30 cellular contexts compared by ENCODE assay signal in genomic region chr14:105929327-105930081, GRCh38.
DNase-seq lines count a peak whose midpoint lies in the region; ATAC-seq and TF ChIP-seq lines count a peak whose summit lies in the region.
"Had no signal": no experiment of that assay in that cellular context is flagged by ENCODE, and none has a peak within 500 bp of the region (broad histone marks: within the 10 kb centered on the region; RNA-seq: fewer than 3 reads in every experiment).

No MANE protein-coding gene starts in this region.

- H3K27me3 ChIP-seq in right atrium auricular region (no peaks in the 10 kb centered on the region), upper lobe of right lung (peaks cover 19% of the 10 kb centered on the region)
- H3K27me3 ChIP-seq: testis, uterus had no signal

- H3K9me3 Mint-ChIP-seq in activated T-cell treated with anti-CD3 and anti-CD28 coated beads, Interleukin-2, amount 50 U/mL, for 4 hours, result no peaks in the 10 kb centered on the region
- H3K9me3 Mint-ChIP-seq: CD8-positive, alpha-beta T cell; effector memory CD8-positive, alpha-beta T cell; natural killer cell; stimulated activated naive CD8-positive, alpha-beta T cell treated with anti-CD3 and anti-CD28 coated beads, Interleukin-15, Interleukin-2, amounts not matched to agents 100 ng/mL and 50 ng/mL, for 24 hours had no signal

- H3K4me3 Mint-ChIP-seq in activated T-cell treated with anti-CD3 and anti-CD28 coated beads, Interleukin-2, amount 50 U/mL, for 4 hours, result no peak overlapping the region
- H3K4me3 Mint-ChIP-seq: activated CD4-positive, alpha-beta T cell treated with anti-CD3 and anti-CD28 coated beads for 36 hours; activated CD8-positive, alpha-beta T cell treated with anti-CD3 and anti-CD28 coated beads, Interleukin-2, amount 10 ng/mL, durations not matched to agents 7 days and 5 days; CD8-positive, alpha-beta T cell; effector memory CD8-positive, alpha-beta T cell; natural killer cell; stimulated activated naive CD8-positive, alpha-beta T cell treated with anti-CD3 and anti-CD28 coated beads, Interleukin-15, Interleukin-2, amounts not matched to agents 100 ng/mL and 50 ng/mL, for 24 hours had no signal

- no peaks in the 10 kb centered on the region for H3K9me3 ChIP-seq in right atrium auricular region
- no peaks in the 10 kb centered on the region for H3K9me3 ChIP-seq in upper lobe of right lung
- H3K9me3 ChIP-seq: BE2C, testis, uterus had no signal

- DNase-seq in cardiac septum (ENCODE audit: low spot score), result peak; percentile 51
- DNase-seq in right atrium auricular region (ENCODE audit: low spot score), result no peak
- DNase-seq in UCSD-AML1 (lab: John Stamatoyannopoulos, UW; ENCODE audit: unreplicated experiment), result peak; percentile 73
- DNase-seq in mesenteric fat pad (ENCODE audit: low spot score), result peak; percentile 83
- peak; percentile 59 for DNase-seq in upper lobe of right lung
- no peak for DNase-seq in stimulated activated CD4-positive, alpha-beta T cell treated with anti-CD3 and anti-CD28 coated beads, Interleukin-4, amount 100 ng/mL, for 1 hour
- DNase-seq in stimulated activated naive CD8-positive, alpha-beta T cell treated with anti-CD3 and anti-CD28 coated beads, Interleukin-15, Interleukin-2, amounts not matched to agents 100 U/mL and 50 U/mL, for 24 hours, result no peak
- no peak for DNase-seq in activated T-cell treated with anti-CD3 and anti-CD28 coated beads, Interleukin-2, amount 50 U/mL, for 4 hours
- DNase-seq: ACHN; activated CD4-positive, alpha-beta T cell treated with anti-CD3 and anti-CD28 coated beads for 36 hours; activated CD8-positive, alpha-beta T cell treated with anti-CD3 and anti-CD28 coated beads, Interleukin-2, amount 10 ng/mL, durations not matched to agents 7 days and 5 days; activated gamma-delta T cell treated with Interleukin-2 at 50 U/mL for 16 hours; BE2C; CD8-positive, alpha-beta T cell; central memory CD4-positive, alpha-beta T cell; effector memory CD8-positive, alpha-beta T cell; glutamatergic neuron; Karpas-422; natural killer cell; NCI-H1417 treated with DMSO at 0.1 percent for 48 hours; NCI-H2029 treated with DMSO at 0.1 percent for 48 hours; NCI-H526; NK-92 treated with Interleukin-12 subunit alpha and Interleukin-12 subunit beta, amount 100 ng/mL, for 24 hours; nucleus accumbens; PC-9; SHP77; testis; uterus had no signal

- TF ChIP-seq CTCF in right atrium auricular region (IDR thresholded peaks at IDR 0.05), result no peak
- TF ChIP-seq CTCF in upper lobe of right lung (IDR thresholded peaks at IDR 0.05), result no peak

- H3K36me3 ChIP-seq in right atrium auricular region (no peaks in the 10 kb centered on the region), upper lobe of right lung (no peaks in the 10 kb centered on the region)
- H3K36me3 ChIP-seq: BE2C, uterus had no signal

- H3K4me1 Mint-ChIP-seq in activated T-cell treated with anti-CD3 and anti-CD28 coated beads, Interleukin-2, amount 50 U/mL, for 4 hours (ENCODE audit: low read depth), result no peaks in the 10 kb centered on the region
- H3K4me1 Mint-ChIP-seq: activated CD4-positive, alpha-beta T cell treated with anti-CD3 and anti-CD28 coated beads for 36 hours; natural killer cell had no signal

- H3K4me3 ChIP-seq in right atrium auricular region (no peak overlapping the region), upper lobe of right lung (no peak overlapping the region)
- H3K4me3 ChIP-seq: PC-9, skin epidermis, testis, uterus had no signal

- peaks cover 39% of the 10 kb centered on the region for H3K27me3 Mint-ChIP-seq in activated T-cell treated with anti-CD3 and anti-CD28 coated beads, Interleukin-2, amount 50 U/mL, for 4 hours (ENCODE audit: low read depth)

- no peak for ATAC-seq in upper lobe of right lung
- ATAC-seq in stimulated activated naive CD8-positive, alpha-beta T cell treated with anti-CD3 and anti-CD28 coated beads, Interleukin-15, Interleukin-2, amounts not matched to agents 100 U/mL and 50 U/mL, for 24 hours, result no peak
- ATAC-seq in activated T-cell treated with anti-CD3 and anti-CD28 coated beads, Interleukin-2, amount 50 U/mL, for 4 hours, result no peak
- ATAC-seq: activated CD8-positive, alpha-beta T cell treated with anti-CD3 and anti-CD28 coated beads, Interleukin-2, amount 10 ng/mL, durations not matched to agents 7 days and 5 days; CD8-positive, alpha-beta T cell; effector memory CD8-positive, alpha-beta T cell; natural killer cell had no signal

- intact Hi-C loops in cardiac septum (cut with DNase I) (no loop called here), upper lobe of right lung (cut with DNase I) (no loop called here)

- H3K4me1 ChIP-seq in right atrium auricular region (no peaks in the 10 kb centered on the region), upper lobe of right lung (no peaks in the 10 kb centered on the region)
- H3K4me1 ChIP-seq: testis, uterus had no signal

- H3K27ac ChIP-seq in right atrium auricular region (no peak overlapping the region), upper lobe of right lung (no peak overlapping the region)
- H3K27ac ChIP-seq: PC-9, skin epidermis, testis, uterus had no signal

- no peaks in the 10 kb centered on the region for H3K36me3 Mint-ChIP-seq in activated T-cell treated with anti-CD3 and anti-CD28 coated beads, Interleukin-2, amount 50 U/mL, for 4 hours (ENCODE audit: insufficient read depth)
- H3K36me3 Mint-ChIP-seq: CD8-positive, alpha-beta T cell; natural killer cell had no signal

Comparison
In these comparisons a context has a peak if more than half of its experiments do, and no peak if none do; other contexts are left out.
1. DNase-seq: peak in cardiac septum (single experiment), UCSD-AML1 (single experiment), mesenteric fat pad (single experiment) and upper lobe of right lung (single experiment); none in right atrium auricular region (single experiment), stimulated activated CD4-positive, alpha-beta T cell treated with anti-CD3 and anti-CD28 coated beads, Interleukin-4, amount 100 ng/mL, for 1 hour (single experiment), stimulated activated naive CD8-positive, alpha-beta T cell treated with anti-CD3 and anti-CD28 coated beads, Interleukin-15, Interleukin-2, amounts not matched to agents 100 U/mL and 50 U/mL, for 24 hours (single experiment) and activated T-cell treated with anti-CD3 and anti-CD28 coated beads, Interleukin-2, amount 50 U/mL, for 4 hours (single experiment).